In genomic region chr12:47725893-47726292, GRCh38 we compare ENCODE assay signal across 8 cellular contexts.
DNase-seq lines count a peak whose midpoint lies in the region; ATAC-seq and TF ChIP-seq lines count a peak whose summit lies in the region.

No MANE protein-coding gene starts in this region.

- peaks cover 9% of the 10 kb centered on the region for H3K27me3 Mint-ChIP-seq in nephron (ENCODE audit: low read depth)

- H3K4me3 Mint-ChIP-seq in nephron: no peak overlapping the region

- DNase-seq in RKO (ENCODE audit: low spot score): peak; percentile 17
- DNase-seq in activated effector memory CD4-positive, alpha-beta T cell treated with Interleukin-2 at 50 U/mL for 16 hours: no peak
- no peak for DNase-seq in DMS53 treated with DMSO at 0.1 percent for 48 hours (lab: John Stamatoyannopoulos, UW; ENCODE audit: unreplicated experiment)
- no peak for DNase-seq in NCI-H226
- DNase-seq in NCI-H2227 (lab: John Stamatoyannopoulos, UW; ENCODE audit: unreplicated experiment): no peak

- peaks cover 30% of the 10 kb centered on the region for H3K4me1 Mint-ChIP-seq in nephron

- H3K27ac Mint-ChIP-seq in nephron: peak overlapping the region in 2 of 3 experiments; percentile 58 to 72

- ATAC-seq in GM18870 (IDR thresholded peaks at IDR 0.05; ENCODE audit: unreplicated experiment): peak; percentile 91
- ATAC-seq in HG02678 (IDR thresholded peaks at IDR 0.05; ENCODE audit: unreplicated experiment): peak; percentile 87

- no peaks in the 10 kb centered on the region for H3K9me3 Mint-ChIP-seq in nephron

- H3K36me3 Mint-ChIP-seq in nephron (ENCODE audit: low read depth): no peaks in the 10 kb centered on the region

- TF ChIP-seq CTCF in nephron (IDR thresholded peaks at IDR 0.05; ENCODE audit: unreplicated experiment in 3 of 3): no peak
